In the genomic region with DNA sequence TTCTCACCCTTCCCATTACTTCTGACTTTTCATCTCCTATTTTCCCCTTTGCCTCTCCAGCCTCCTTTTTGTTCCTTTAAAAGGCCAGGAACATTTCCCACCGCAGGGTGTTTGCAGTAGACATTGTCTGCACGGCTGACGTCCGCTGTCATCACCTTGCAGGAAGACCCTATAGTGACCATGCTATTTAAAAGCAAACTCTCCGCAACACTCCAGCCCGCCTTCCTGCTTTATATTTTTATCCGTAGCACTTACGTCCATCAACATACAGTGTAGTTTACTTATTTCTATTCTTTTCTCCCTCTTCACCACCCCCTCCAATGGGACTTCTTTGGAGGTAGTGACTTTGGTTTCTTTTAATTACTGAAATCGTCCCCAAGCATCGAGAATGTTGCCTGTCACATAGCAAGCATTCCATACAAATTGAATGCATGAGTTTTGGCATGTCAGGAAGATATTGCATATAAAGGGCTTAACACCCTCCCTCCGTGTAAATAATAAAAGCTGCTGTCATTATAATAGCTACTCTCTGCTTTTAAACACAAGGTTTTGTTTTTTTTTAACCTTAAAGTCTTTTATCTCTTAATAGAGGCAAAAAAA, we compare ENCODE assay signal across 22 cellular contexts. TPM values are rescaled to one million over a fixed set of nuclear protein-coding genes. Genes with fewer than 3 reads are reported as not detected.
DNase-seq lines count a peak whose midpoint lies in the region; ATAC-seq and TF ChIP-seq lines count a peak whose summit lies in the region.
"Had no signal": no experiment of that assay in that cellular context is flagged by ENCODE, and none has a peak within 500 bp of the region (broad histone marks: within the 10 kb centered on the region; RNA-seq: fewer than 3 reads in every experiment).

No MANE protein-coding gene starts in this region.

- TF ChIP-seq CTCF in AG10803 (conservative IDR thresholded peaks at IDR 0.05; ENCODE audit: low read length) (no peak), nephron progenitor cell (IDR thresholded peaks at IDR 0.05) (no peak)
- TF ChIP-seq CTCF in CD4-positive, alpha-beta T cell (IDR thresholded peaks at IDR 0.05): no peak

- CTCF ChIA-PET in CD4-positive, alpha-beta T cell (lab: Charles Lee): interaction anchor here (0.6 to 0.9 kb wide), 2 partner anchors 14 to 20 kb away, joined by 3 read pairs; partner anchors contain the start of gene SLC25A33
- CTCF ChIA-PET in activated CD8-positive, alpha-beta T cell treated with anti-CD3 and anti-CD28 coated beads, Interleukin-2, amount 10 ng/mL, durations not matched to agents 7 days and 5 days (lab: Charles Lee): interaction anchor here (0.6 to 3.4 kb wide), 5 partner anchors 9 to 424 kb away, joined by 3 to 18 read pairs (median 5); no protein-coding TSS in a partner anchor

- peak overlapping the region; percentile 63 for H3K27ac Mint-ChIP-seq in CD4-positive, alpha-beta T cell
- peak overlapping the region; percentile 2 for H3K27ac Mint-ChIP-seq in activated CD8-positive, alpha-beta T cell treated with anti-CD3 and anti-CD28 coated beads, Interleukin-2, amount 10 ng/mL, durations not matched to agents 7 days and 5 days
- peak overlapping the region; percentile 90 for H3K27ac Mint-ChIP-seq in nephron progenitor cell
- H3K27ac Mint-ChIP-seq in activated T-helper 17 cell treated with anti-CD3 and anti-CD28 coated beads, Interleukin-2, amount 50 U/mL, for 72 hours: no peak overlapping the region
- H3K27ac Mint-ChIP-seq: activated CD8-positive, alpha-beta memory T cell treated with anti-CD3 and anti-CD28 coated beads, Interleukin-2, amount 10 ng/mL, durations not matched to agents 7 days and 5 days; HFFc6 had no signal

- H3K4me1 Mint-ChIP-seq in CD4-positive, alpha-beta T cell (ENCODE audit: low read depth): peaks cover 41% of the 10 kb centered on the region
- H3K4me1 Mint-ChIP-seq in activated CD8-positive, alpha-beta T cell treated with anti-CD3 and anti-CD28 coated beads, Interleukin-2, amount 10 ng/mL, durations not matched to agents 7 days and 5 days (ENCODE audit: low read depth): peaks cover 29% of the 10 kb centered on the region
- peaks cover 23% of the 10 kb centered on the region for H3K4me1 Mint-ChIP-seq in nephron progenitor cell
- peaks cover 6% of the 10 kb centered on the region for H3K4me1 Mint-ChIP-seq in activated T-helper 17 cell treated with anti-CD3 and anti-CD28 coated beads, Interleukin-2, amount 50 U/mL, for 72 hours

- no peak overlapping the region for H3K4me3 ChIP-seq in AG10803 (ENCODE audit: low read length)
- H3K4me3 ChIP-seq: BLaER1, coronary artery, mucosa of descending colon, SJCRH30 had no signal

- H3K4me3 Mint-ChIP-seq in CD4-positive, alpha-beta T cell: peak overlapping the region; percentile 39
- no peak overlapping the region for H3K4me3 Mint-ChIP-seq in activated CD8-positive, alpha-beta T cell treated with anti-CD3 and anti-CD28 coated beads, Interleukin-2, amount 10 ng/mL, durations not matched to agents 7 days and 5 days
- H3K4me3 Mint-ChIP-seq in nephron progenitor cell: no peak overlapping the region
- no peak overlapping the region for H3K4me3 Mint-ChIP-seq in activated T-helper 17 cell treated with anti-CD3 and anti-CD28 coated beads, Interleukin-2, amount 50 U/mL, for 72 hours
- H3K4me3 Mint-ChIP-seq: activated CD8-positive, alpha-beta memory T cell treated with anti-CD3 and anti-CD28 coated beads, Interleukin-2, amount 10 ng/mL, durations not matched to agents 7 days and 5 days; HFFc6 had no signal

- H3K9me3 Mint-ChIP-seq in CD4-positive, alpha-beta T cell: no peaks in the 10 kb centered on the region
- no peaks in the 10 kb centered on the region for H3K9me3 Mint-ChIP-seq in activated CD8-positive, alpha-beta T cell treated with anti-CD3 and anti-CD28 coated beads, Interleukin-2, amount 10 ng/mL, durations not matched to agents 7 days and 5 days (ENCODE audit: insufficient read depth)
- H3K9me3 Mint-ChIP-seq in nephron progenitor cell: peaks cover 15% of the 10 kb centered on the region
- H3K9me3 Mint-ChIP-seq in activated T-helper 17 cell treated with anti-CD3 and anti-CD28 coated beads, Interleukin-2, amount 50 U/mL, for 72 hours: no peaks in the 10 kb centered on the region
- H3K9me3 Mint-ChIP-seq: HFFc6 had no signal

- peaks cover 53% of the 10 kb centered on the region for H3K36me3 Mint-ChIP-seq in CD4-positive, alpha-beta T cell (ENCODE audit: low read depth)
- peaks cover 22% of the 10 kb centered on the region for H3K36me3 Mint-ChIP-seq in activated CD8-positive, alpha-beta T cell treated with anti-CD3 and anti-CD28 coated beads, Interleukin-2, amount 10 ng/mL, durations not matched to agents 7 days and 5 days (ENCODE audit: low read depth)
- H3K36me3 Mint-ChIP-seq in nephron progenitor cell (ENCODE audit: low read depth): peaks cover 50% of the 10 kb centered on the region
- H3K36me3 Mint-ChIP-seq in activated T-helper 17 cell treated with anti-CD3 and anti-CD28 coated beads, Interleukin-2, amount 50 U/mL, for 72 hours (ENCODE audit: low read depth): peaks cover 66% of the 10 kb centered on the region

- H3K27ac ChIP-seq in CD4-positive, alpha-beta T cell (ENCODE audit: low read depth, low read length): peak overlapping the region; percentile 46
- H3K27ac ChIP-seq: BLaER1, coronary artery, SJCRH30 had no signal

- H3K9me3 ChIP-seq in CD4-positive, alpha-beta T cell (ENCODE audit: control insufficient read depth, low read length): no peaks in the 10 kb centered on the region
- H3K9me3 ChIP-seq: mucosa of descending colon, SJCRH30 had no signal

- ATAC-seq in CD4-positive, alpha-beta T cell (ENCODE audit: poor library complexity): no peak
- no peak for ATAC-seq in activated CD8-positive, alpha-beta T cell treated with anti-CD3 and anti-CD28 coated beads, Interleukin-2, amount 10 ng/mL, durations not matched to agents 7 days and 5 days
- ATAC-seq in activated T-helper 17 cell treated with anti-CD3 and anti-CD28 coated beads, Interleukin-2, amount 50 U/mL, for 72 hours (replicated peaks): no peak
- ATAC-seq: activated CD4-positive, CD25-positive, alpha-beta regulatory T cell treated with anti-CD3 and anti-CD28 coated beads, Interleukin-2, amount 50 U/mL, for 24 hours; activated CD8-positive, alpha-beta memory T cell treated with anti-CD3 and anti-CD28 coated beads, Interleukin-2, amount 10 ng/mL, durations not matched to agents 7 days and 5 days; left colon; mucosa of descending colon; PC-3 had no signal

- no peaks in the 10 kb centered on the region for H3K27me3 Mint-ChIP-seq in CD4-positive, alpha-beta T cell
- no peaks in the 10 kb centered on the region for H3K27me3 Mint-ChIP-seq in activated CD8-positive, alpha-beta T cell treated with anti-CD3 and anti-CD28 coated beads, Interleukin-2, amount 10 ng/mL, durations not matched to agents 7 days and 5 days (ENCODE audit: low read depth)
- H3K27me3 Mint-ChIP-seq in nephron progenitor cell (ENCODE audit: low read depth, poor library complexity): no peaks in the 10 kb centered on the region
- H3K27me3 Mint-ChIP-seq in activated T-helper 17 cell treated with anti-CD3 and anti-CD28 coated beads, Interleukin-2, amount 50 U/mL, for 72 hours: no peaks in the 10 kb centered on the region
- H3K27me3 Mint-ChIP-seq: activated CD8-positive, alpha-beta memory T cell treated with anti-CD3 and anti-CD28 coated beads, Interleukin-2, amount 10 ng/mL, durations not matched to agents 7 days and 5 days had no signal

- no peaks in the 10 kb centered on the region for H3K27me3 ChIP-seq in CD4-positive, alpha-beta T cell (ENCODE audit: control insufficient read depth, insufficient read depth, low read length)
- H3K27me3 ChIP-seq: BLaER1, SJCRH30 had no signal

- DNase-seq in AG10803 (ENCODE audit: low read depth) (peak; percentile 20), nephron progenitor cell (no peak), posterior vena cava (ENCODE audit: low spot score) (no peak), hippocampal formation (lab: John Stamatoyannopoulos, UW) (no peak)
- DNase-seq in CD4-positive, alpha-beta T cell: no peak
- no peak for DNase-seq in activated CD8-positive, alpha-beta T cell treated with anti-CD3 and anti-CD28 coated beads, Interleukin-2, amount 10 ng/mL, durations not matched to agents 7 days and 5 days
- DNase-seq: activated CD8-positive, alpha-beta memory T cell treated with anti-CD3 and anti-CD28 coated beads, Interleukin-2, amount 10 ng/mL, durations not matched to agents 7 days and 5 days; HFFc6; KG1; left colon; mucosa of descending colon; NCI-H1092; NCI-H2029 treated with DMSO at 0.1 percent for 48 hours; NCI-H69; occipital lobe; PC-3; SJCRH30; T-helper 9 cell had no signal

- POLR2A ChIA-PET in CD4-positive, alpha-beta T cell (lab: Charles Lee): interaction anchor here (1.3 to 1.4 kb wide), 2 partner anchors 20 to 158 kb away, joined by 3 to 6 read pairs; partner anchors contain the start of gene SLC25A33
- POLR2A ChIA-PET in activated CD8-positive, alpha-beta T cell treated with anti-CD3 and anti-CD28 coated beads, Interleukin-2, amount 10 ng/mL, durations not matched to agents 7 days and 5 days (lab: Charles Lee): interaction anchor here (0.6 to 2.1 kb wide), 2 partner anchors 16 to 21 kb away, joined by 3 to 6 read pairs; no protein-coding TSS in a partner anchor

- intact Hi-C loops in CD4-positive, alpha-beta T cell (cut with DNase I, micrococcal nuclease): no loop called here
- intact Hi-C loops in posterior vena cava (cut with DNase I): no loop called here

RNA-seq across cellular contexts. Expression of gene SLC25A33, which starts 19.8 kb away (rescaled TPM):
- 1 to 10 TPM; 5.9 to 6.6 TPM for total RNA-seq in CD4-positive, alpha-beta T cell
- total RNA-seq in activated CD8-positive, alpha-beta T cell treated with anti-CD3 and anti-CD28 coated beads, Interleukin-2, amount 10 ng/mL, durations not matched to agents 7 days and 5 days: 1 to 10 TPM; 4.1 to 4.4 TPM
- total RNA-seq in activated T-helper 17 cell treated with anti-CD3 and anti-CD28 coated beads, Interleukin-2, amount 50 U/mL, for 72 hours: 1 to 10 TPM; 3.6 to 7.6 TPM
- 1 to 10 TPM; 2.3 to 4.5 TPM for total RNA-seq in posterior vena cava

RNA-seq across cellular contexts. Expression of gene TMEM201, which starts 29.7 kb away (rescaled TPM):
- total RNA-seq in CD4-positive, alpha-beta T cell: 1 to 10 TPM; 9.1 to 9.2 TPM
- total RNA-seq in activated CD8-positive, alpha-beta T cell treated with anti-CD3 and anti-CD28 coated beads, Interleukin-2, amount 10 ng/mL, durations not matched to agents 7 days and 5 days: 10 to 100 TPM; 21.1 to 23.2 TPM
- 10 to 100 TPM; 12.0 to 25.5 TPM for total RNA-seq in activated T-helper 17 cell treated with anti-CD3 and anti-CD28 coated beads, Interleukin-2, amount 50 U/mL, for 72 hours
- 1 to 10 TPM; 6.1 to 6.9 TPM for total RNA-seq in posterior vena cava
